1 cellular context compared by ENCODE assay signal in genomic region chr18:36448384-36449290, GRCh38.
TF ChIP-seq lines count a peak whose summit lies in the region.

No MANE protein-coding gene starts in this region.

TF ChIP-seq in GM23338, 12 proteins besides CTCF, POLR2A, EP300 and RAD21 (continued from another document):
- TF ChIP-seq ZNF462 (CRISPR knock-in tag; IDR thresholded peaks at IDR 0.05) = peak; percentile 35
- TF ChIP-seq ZNF114 (CRISPR knock-in tag; IDR thresholded peaks at IDR 0.05) = peak; percentile 76; the same call in 1 of the 2 replicates
